Comparison of ENCODE assay signal across 4 cellular contexts in genomic region chr2:9826208-9826607, GRCh38.
"Had no signal": no experiment of that assay in that cellular context is flagged by ENCODE, and none has a peak within 500 bp of the region (broad histone marks: within the 10 kb centered on the region; RNA-seq: fewer than 3 reads in every experiment).

No MANE protein-coding gene starts in this region.

- DNase-seq: H9, HCEC 1CT had no signal

- ATAC-seq: GM23338, HepG2 had no signal
